11 cellular contexts compared by ENCODE assay signal in the genomic region with DNA sequence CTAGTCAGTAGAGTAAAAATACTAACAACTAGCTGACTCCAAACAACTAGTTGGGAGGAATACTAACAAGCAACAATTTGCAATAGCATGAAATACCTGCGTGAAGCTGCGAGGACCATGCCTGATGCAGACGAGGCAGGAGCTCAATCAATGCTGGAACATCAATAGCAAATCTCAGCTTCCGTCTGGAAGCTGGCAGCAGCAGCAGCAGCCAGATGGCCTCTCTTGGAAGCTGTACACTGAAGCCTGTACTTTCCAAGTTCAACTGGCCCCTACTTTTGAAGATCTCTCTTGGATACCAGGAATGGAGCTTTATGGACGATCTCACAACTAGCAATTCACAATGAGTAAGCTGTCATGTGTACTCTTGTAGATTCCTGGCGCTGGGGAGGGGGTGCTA. TPM values are rescaled to one million over a fixed set of nuclear protein-coding genes. Genes with fewer than 3 reads are reported as not detected.
A peak's percentile ranks its signal among the peaks of the same experiment; 100 is the strongest.
DNase-seq lines count a peak whose midpoint lies in the region; ATAC-seq, FAIRE-seq and TF ChIP-seq lines count a peak whose summit lies in the region.
"Had no signal": no experiment of that assay in that cellular context is flagged by ENCODE, and none has a peak within 500 bp of the region (broad histone marks: within the 10 kb centered on the region; RNA-seq: fewer than 3 reads in every experiment).

No MANE protein-coding gene starts in this region.

- H3K9me3 ChIP-seq in AG04450 (ENCODE audit: control insufficient read depth, insufficient read depth, low read length) (no peaks in the 10 kb centered on the region; the same call in 1 of the 2 replicates), IMR-90 (ENCODE audit: control insufficient read depth, insufficient read depth, low read length) (no peaks in the 10 kb centered on the region; the same call in 1 of the 2 replicates), lower lobe of right lung (no peaks in the 10 kb centered on the region), prostate gland (no peaks in the 10 kb centered on the region)
- H3K9me3 ChIP-seq: SJCRH30 had no signal

- peak overlapping the region; percentile 47 for H3K27ac ChIP-seq in AG04450 (ENCODE audit: low read depth, low read length)
- no peak overlapping the region for H3K27ac ChIP-seq in IMR-90 (ENCODE audit: insufficient read depth, low read length)
- peak overlapping the region; percentile 64 for H3K27ac ChIP-seq in lower lobe of right lung
- H3K27ac ChIP-seq in mesendoderm (ENCODE audit: low read depth, low read length) = no peak overlapping the region
- H3K27ac ChIP-seq in prostate gland = peak overlapping the region in 1 of 2 donors; percentile 81
- H3K27ac ChIP-seq: SJCRH30 had no signal

- H3K4me2 ChIP-seq in IMR-90 (ENCODE audit: low read depth, low read length) (no peak overlapping the region), mesendoderm (ENCODE audit: low read length) (no peak overlapping the region)

- no peak overlapping the region for H3K56ac ChIP-seq in IMR-90 (ENCODE audit: extremely low read depth, insufficient read depth, low read length)
- H3K56ac ChIP-seq in mesendoderm (ENCODE audit: low read length) = no peak overlapping the region

- no peak overlapping the region for H2AK9ac ChIP-seq in IMR-90 (replicated peaks; ENCODE audit: low read depth, low read length, poor library complexity)

- TF ChIP-seq CTCF in AG04450 (IDR thresholded peaks at IDR 0.05; ENCODE audit: low read depth, low read length) = no peak
- no peak for TF ChIP-seq CTCF in IMR-90 (conservative IDR thresholded peaks at IDR 0.05; ENCODE audit: low read depth, low read length)
- TF ChIP-seq CTCF in bronchial epithelial cell (IDR thresholded peaks at IDR 0.05; ENCODE audit: insufficient read depth, low read length, severe bottlenecking) = no peak
- no peak for TF ChIP-seq CTCF in lower lobe of right lung (IDR thresholded peaks at IDR 0.05)
- TF ChIP-seq CTCF in omental fat pad (IDR thresholded peaks at IDR 0.05) = no peak
- TF ChIP-seq CTCF in prostate gland (IDR thresholded peaks at IDR 0.05) = no peak

- FAIRE-seq in bronchial epithelial cell (lab: Jason Lieb, UNC) = no peak

- H3K18ac ChIP-seq in IMR-90 (ENCODE audit: low read depth, low read length) (no peak overlapping the region), mesendoderm (ENCODE audit: low read length) (no peak overlapping the region)

- H4K8ac ChIP-seq in IMR-90 (ENCODE audit: low read depth in 2 of 2, low read length in 2 of 2) = no peak overlapping the region
- H4K8ac ChIP-seq in mesendoderm (ENCODE audit: low read depth, low read length) = no peak overlapping the region

- no peak overlapping the region for H3K4ac ChIP-seq in IMR-90 (ENCODE audit: low read depth, low read length)
- H3K4ac ChIP-seq in mesendoderm (ENCODE audit: low read depth, low read length) = no peak overlapping the region

- H3K4me3 ChIP-seq in AG04450 (ENCODE audit: low read depth, low read length) = no peak overlapping the region
- no peak overlapping the region for H3K4me3 ChIP-seq in IMR-90 (ENCODE audit: insufficient read depth, low read depth, low read length)
- H3K4me3 ChIP-seq in bronchial epithelial cell (ENCODE audit: low read depth, low read length) = no peak overlapping the region
- no peak overlapping the region for H3K4me3 ChIP-seq in lower lobe of right lung
- H3K4me3 ChIP-seq in mesendoderm (ENCODE audit: low read length) = no peak overlapping the region
- H3K4me3 ChIP-seq in prostate gland = no peak overlapping the region
- H3K4me3 ChIP-seq: SJCRH30 had no signal

- no peak for TF ChIP-seq POLR2A in IMR-90 (IDR thresholded peaks at IDR 0.05; ENCODE audit: low read depth, low read length)
- no peak for TF ChIP-seq POLR2A in prostate gland (IDR thresholded peaks at IDR 0.05)

- POLR2A ChIA-PET in AG04450 (lab: Yijun Ruan, JAX) = no interaction called here
- POLR2A ChIA-PET in IMR-90 (lab: Charles Lee; ENCODE audit: unreplicated experiment) = no interaction called here

- H3K27me3 ChIP-seq in AG04450 (ENCODE audit: control insufficient read depth, insufficient read depth, low read length) = no peaks in the 10 kb centered on the region
- no peaks in the 10 kb centered on the region for H3K27me3 ChIP-seq in IMR-90 (ENCODE audit: control insufficient read depth, insufficient read depth, low read length)
- no peaks in the 10 kb centered on the region for H3K27me3 ChIP-seq in bronchial epithelial cell (ENCODE audit: control insufficient read depth, insufficient read depth, low read length)
- no peaks in the 10 kb centered on the region for H3K27me3 ChIP-seq in lower lobe of right lung (ENCODE audit: low read depth)
- H3K27me3 ChIP-seq in mesendoderm (ENCODE audit: insufficient read depth, low read length, poor library complexity) = no peaks in the 10 kb centered on the region
- H3K27me3 ChIP-seq in prostate gland (replicated peaks; ENCODE audit: insufficient read depth) = no peaks in the 10 kb centered on the region
- H3K27me3 ChIP-seq: SJCRH30 had no signal

- H2BK15ac ChIP-seq in IMR-90 (ENCODE audit: low read depth, low read length) (no peak overlapping the region; the same call in 2 of the 3 replicates), mesendoderm (replicated peaks; ENCODE audit: low read depth) (no peak overlapping the region)

- H3K9me1 ChIP-seq in IMR-90 (ENCODE audit: insufficient read depth, low read length) = peaks cover 22% of the 10 kb centered on the region

- no peak overlapping the region; the same call in 1 of the 2 replicates for H2BK20ac ChIP-seq in IMR-90 (ENCODE audit: low read depth, low read length)

- H3K9ac ChIP-seq in IMR-90 (ENCODE audit: low read depth, low read length) (no peak overlapping the region), mesendoderm (ENCODE audit: low read length) (no peak overlapping the region)

- H2BK120ac ChIP-seq in IMR-90 (ENCODE audit: low read depth, low read length) (no peak overlapping the region), mesendoderm (ENCODE audit: low read depth, low read length) (no peak overlapping the region)

- no peak overlapping the region for H4K91ac ChIP-seq in IMR-90 (ENCODE audit: insufficient read depth, low read depth, low read length)

- H4K5ac ChIP-seq in IMR-90 (ENCODE audit: low read depth, low read length) = no peak overlapping the region
- no peak overlapping the region for H4K5ac ChIP-seq in mesendoderm (ENCODE audit: low read length)

- no peak overlapping the region for H3K23ac ChIP-seq in IMR-90 (ENCODE audit: low read depth, low read length)
- H3K23ac ChIP-seq in mesendoderm (ENCODE audit: low read length) = no peak overlapping the region

- no peak overlapping the region for H2AFZ ChIP-seq in IMR-90 (replicated peaks; ENCODE audit: low read length, poor library complexity)

- 71% methylated on average over 4 of the region's 6 CpGs; no CpG with 5 or more reads in 1 of the 2 experiments for whole genome bisulfite sequencing in IMR-90 (ENCODE audit: extremely low coverage in 2 of 2, insufficient read length in 1 of 2), 2 experiments
- no CpG with 5 or more reads among the region's 6 CpGs for WGBS in mesendoderm (ENCODE audit: extremely low coverage, insufficient coverage, low lambda C conversion rate)
- 77% methylated on average over 6 of the region's 6 CpGs for WGBS in prostate gland

- peaks cover 26% of the 10 kb centered on the region for H3K4me1 ChIP-seq in IMR-90 (ENCODE audit: control insufficient read depth, insufficient read depth, low read length)
- peaks cover 51% of the 10 kb centered on the region for H3K4me1 ChIP-seq in lower lobe of right lung
- H3K4me1 ChIP-seq in mesendoderm (ENCODE audit: control insufficient read depth, low read depth, low read length) = peaks cover 2% of the 10 kb centered on the region
- peaks cover 7% of the 10 kb centered on the region for H3K4me1 ChIP-seq in prostate gland (replicated peaks)

- BruUV-seq in IMR-90 (replicated peaks; lab: Mats Ljungman, UMichigan) = no TSS peak

- H3K36me3 ChIP-seq in IMR-90 (ENCODE audit: control insufficient read depth, insufficient read depth, low read length) = no peaks in the 10 kb centered on the region
- no peaks in the 10 kb centered on the region for H3K36me3 ChIP-seq in bronchial epithelial cell (ENCODE audit: control insufficient read depth, insufficient read depth, low read length)
- H3K36me3 ChIP-seq in lower lobe of right lung = no peaks in the 10 kb centered on the region
- H3K36me3 ChIP-seq in mesendoderm (ENCODE audit: control insufficient read depth, insufficient read depth, low read length) = no peaks in the 10 kb centered on the region
- H3K36me3 ChIP-seq in prostate gland = no peaks in the 10 kb centered on the region
- H3K36me3 ChIP-seq: SJCRH30 had no signal

- peaks cover 0 to 5% of the 10 kb centered on the region in 2 experiments; a peak in 1 of 4 replicates for H3K79me1 ChIP-seq in IMR-90 (ENCODE audit: low read depth in 1 of 2, low read length in 2 of 2)
- no peaks in the 10 kb centered on the region for H3K79me1 ChIP-seq in mesendoderm (ENCODE audit: low read length)

- H4K20me1 ChIP-seq in IMR-90 (ENCODE audit: insufficient read depth, low read length) = no peaks in the 10 kb centered on the region

- intact Hi-C loops in IMR-90 (cut with micrococcal nuclease) (no loop called here), lower lobe of right lung (cut with DNase I) (no loop called here), prostate gland (cut with DNase I) (no loop called here)

- no peaks in the 10 kb centered on the region for H3K79me2 ChIP-seq in mesendoderm (ENCODE audit: control insufficient read depth, insufficient read depth, low read length)

- no peak overlapping the region for H3K14ac ChIP-seq in IMR-90 (replicated peaks; ENCODE audit: low read depth, low read length)

- CTCF ChIA-PET in AG04450 (lab: Charles Lee) = interaction anchor here (1.2 to 1.6 kb wide), 2 partner anchors 13 to 130 kb away, joined by 3 read pairs; no protein-coding TSS in a partner anchor
- CTCF ChIA-PET in IMR-90 (lab: Yijun Ruan, JAX) = interaction anchor here (1.0 kb wide), 1 partner anchor 13 kb away, joined by 4 read pairs; no protein-coding TSS in a partner anchor

- H2BK5ac ChIP-seq in IMR-90 (ENCODE audit: low read depth, low read length, poor library complexity, severe bottlenecking) (no peak overlapping the region), mesendoderm (ENCODE audit: low read length) (no peak overlapping the region)

- no peak for TF ChIP-seq RAD21 in IMR-90 (IDR thresholded peaks at IDR 0.05; ENCODE audit: low read length)

- in situ Hi-C loops in IMR-90 (cut with MboI; ENCODE audit: low sequenced_read_pairs) = no loop called here

- dilution Hi-C loops in IMR-90 (cut with HindIII; ENCODE audit: low sequenced_read_pairs, unreplicated experiment) = no loop called here

- DNase-seq in AG04450 (ENCODE audit: low read depth, low spot score) = no peak
- peak; percentile 10 for DNase-seq in IMR-90
- DNase-seq in bronchial epithelial cell (ENCODE audit: low read depth) = peak; percentile 13
- DNase-seq in lower lobe of right lung = no peak
- DNase-seq in mesendoderm = no peak
- no peak for DNase-seq in omental fat pad (ENCODE audit: low spot score)
- no peak for DNase-seq in prostate gland (ENCODE audit: low spot score)
- DNase-seq: Kasumi-1, SJCRH30 had no signal

- no peak for ATAC-seq in IMR-90 (ENCODE audit: low read depth)
- ATAC-seq in lower lobe of right lung = no peak
- no peak for ATAC-seq in GM21529 (IDR thresholded peaks at IDR 0.05; ENCODE audit: unreplicated experiment)
- ATAC-seq in omental fat pad (ENCODE audit: low FRiP score) = no peak
- ATAC-seq: sciatic nerve had no signal

- no peak overlapping the region for H2AK5ac ChIP-seq in IMR-90 (ENCODE audit: low read depth, low read length)
- H2AK5ac ChIP-seq in mesendoderm (ENCODE audit: low read length) = no peak overlapping the region

RNA-seq across cellular contexts. Expression of a gene that starts 47.9 kb away (rescaled TPM):
- 686 and 1,024 TPM in 2 replicates for polyA plus RNA-seq in AG04450 (2011; rRNA removed)
- 4,780 and 6,626 TPM in 2 replicates for polyA minus RNA-seq in AG04450 (2011; rRNA and poly(A)+ RNA removed)
- 3,217 and 4,071 TPM in 2 replicates for total RNA-seq in IMR-90 (2012; rRNA removed)
- polyA plus RNA-seq in IMR-90 (2012; rRNA removed) = 1,562 and 1,711 TPM in 2 replicates
- 567 and 904 TPM in 2 replicates for polyA plus RNA-seq in IMR-90 (2012; cell fraction: cytosol; rRNA removed)
- polyA plus RNA-seq in IMR-90 (2012; cell fraction: nucleus; rRNA removed; ENCODE audit: low replicate concordance) = 2,496 and 5,799 TPM in 2 replicates
- total RNA-seq in bronchial epithelial cell = 37.8 and 162 TPM in 2 replicates
- total RNA-seq in lower lobe of right lung = 226 TPM
- polyA plus RNA-seq in mesendoderm (2013, experiment 1 of 2) = 44.0 TPM
- polyA plus RNA-seq in mesendoderm (2013, experiment 2 of 2) = 41.5 TPM
- total RNA-seq in omental fat pad = 1,000 to 10,000 TPM in 3 of 4 donors, 100 to 1,000 TPM in 1; 690 to 4,169 (median 2,356) TPM
- total RNA-seq in prostate gland = 10 to 100 TPM; 50.1 to 95.7 TPM

Comparison
In these comparisons a context has a peak if more than half of its experiments do, and no peak if none do; other contexts are left out.
1. DNase-seq: peak in IMR-90 (single experiment) and bronchial epithelial cell (single experiment); none in AG04450 (single experiment), lower lobe of right lung (single experiment), mesendoderm (single experiment), omental fat pad (single experiment) and prostate gland (single experiment).
2. H3K27ac ChIP-seq: peak in AG04450 (single experiment) and lower lobe of right lung (single experiment); none in IMR-90 (single experiment) and mesendoderm (single experiment).